ENCODE assay signal across 17 cellular contexts in genomic region chr1:16184557-16185303, GRCh38. TPM values are rescaled to one million over a fixed set of nuclear protein-coding genes. Genes with fewer than 3 reads are reported as not detected.
DNase-seq lines count a peak whose midpoint lies in the region; ATAC-seq and TF ChIP-seq lines count a peak whose summit lies in the region.
"Had no signal": no experiment of that assay in that cellular context is flagged by ENCODE, and none has a peak within 500 bp of the region (broad histone marks: within the 10 kb centered on the region; RNA-seq: fewer than 3 reads in every experiment).

No MANE protein-coding gene starts in this region.

- CTCF ChIA-PET in HEK293 (lab: Yijun Ruan, JAX) (interaction anchor here (0.7 to 15.1 kb wide), 2 partner anchors 103 to 177 kb away, joined by 7 to 427 read pairs; no protein-coding TSS in a partner anchor), RWPE1 (lab: Yijun Ruan, JAX) (interaction anchor here (0.5 to 1.7 kb wide), 4 partner anchors 103 to 698 kb away, joined by 3 to 9 read pairs (median 4); no protein-coding TSS in a partner anchor)

- H3K36me3 ChIP-seq in HEK293 (ENCODE audit: control insufficient read depth in 2 of 2, insufficient read depth in 1 of 2, low read length in 2 of 2) = no peaks in the 10 kb centered on the region
- H3K36me3 ChIP-seq: cardiac muscle cell had no signal

- no peaks in the 10 kb centered on the region for H3K27me3 ChIP-seq in foreskin keratinocyte
- H3K27me3 ChIP-seq: cardiac muscle cell had no signal

- H3K36me3 Mint-ChIP-seq in stimulated activated memory B cell treated with anti-CD40 and anti-IgM and Interleukin-4, amounts not matched to agents 10 μg/mL and 1 μg/mL and 100 μg/mL, for 72 hours = no peaks in the 10 kb centered on the region
- no peaks in the 10 kb centered on the region for H3K36me3 Mint-ChIP-seq in endothelial cell (ENCODE audit: low read depth, unreplicated experiment)

- H3K9me3 ChIP-seq in HEK293 (ENCODE audit: control insufficient read depth, insufficient read depth, low read depth, low read length) = no peaks in the 10 kb centered on the region

- POLR2A ChIA-PET in HEK293 (lab: Yijun Ruan, JAX) (no interaction called here), RWPE1 (lab: Yijun Ruan, JAX; ENCODE audit: low non-redundant PET) (interaction anchor here (0.9 to 1.4 kb wide), 2 partner anchors 11 to 39 kb away, joined by 3 to 5 read pairs; no protein-coding TSS in a partner anchor)

- no peak overlapping the region for H3K27ac Mint-ChIP-seq in stimulated activated memory B cell treated with anti-CD40 and anti-IgM and Interleukin-4, amounts not matched to agents 10 μg/mL and 1 μg/mL and 100 μg/mL, for 72 hours
- no peak overlapping the region for H3K27ac Mint-ChIP-seq in endothelial cell (ENCODE audit: unreplicated experiment)
- H3K27ac Mint-ChIP-seq: activated T-helper 1 cell treated with anti-CD3 and anti-CD28 coated beads, Interleukin-12 subunit alpha, Interleukin-12 subunit beta, Interleukin-2, Interleukin-4 antibody, amounts not matched to agents 30 ng/mL and 10 ng/mL and 1 ng/mL, durations not matched to agents 14 hours and 24 hours and 36 hours; GM23338 had no signal

- DNase-seq in RWPE1 (ENCODE audit: low spot score) (no peak), foreskin keratinocyte (peak in 1 of 2 donors; percentile 71), NCI-H748 treated with DMSO at 0.1 percent for 48 hours (lab: John Stamatoyannopoulos, UW) (no peak), endothelial cell (ENCODE audit: low spot score) (no peak), NCI-H748 (lab: John Stamatoyannopoulos, UW; ENCODE audit: unreplicated experiment) (no peak)
- DNase-seq: dorsolateral prefrontal cortex; NCI-H1092 treated with DMSO at 0.1 percent for 48 hours; retina; SHP77; stimulated activated naive CD8-positive, alpha-beta T cell treated with anti-CD3 and anti-CD28 coated beads, Interleukin-15, Interleukin-2, amounts not matched to agents 100 U/mL and 50 U/mL, for 24 hours; T-helper 2 cell had no signal

- H3K4me3 Mint-ChIP-seq in stimulated activated memory B cell treated with anti-CD40 and anti-IgM and Interleukin-4, amounts not matched to agents 10 μg/mL and 1 μg/mL and 100 μg/mL, for 72 hours = no peak overlapping the region
- no peak overlapping the region for H3K4me3 Mint-ChIP-seq in endothelial cell (ENCODE audit: unreplicated experiment)
- H3K4me3 Mint-ChIP-seq: activated T-helper 1 cell treated with anti-CD3 and anti-CD28 coated beads, Interleukin-12 subunit alpha, Interleukin-12 subunit beta, Interleukin-2, Interleukin-4 antibody, amounts not matched to agents 30 ng/mL and 10 ng/mL and 1 ng/mL, durations not matched to agents 14 hours and 24 hours and 36 hours; GM23338 had no signal

- TF ChIP-seq CTCF in HEK293 (tag by site-specific recombination; IDR thresholded peaks at IDR 0.05) (no peak), RWPE1 (conservative IDR thresholded peaks at IDR 0.05; ENCODE audit: low read depth) (no peak), foreskin keratinocyte (conservative IDR thresholded peaks at IDR 0.05) (peak; percentile 13), endothelial cell (IDR thresholded peaks at IDR 0.05; ENCODE audit: unreplicated experiment) (no peak)

- peaks cover 24% of the 10 kb centered on the region for H3K27me3 Mint-ChIP-seq in stimulated activated memory B cell treated with anti-CD40 and anti-IgM and Interleukin-4, amounts not matched to agents 10 μg/mL and 1 μg/mL and 100 μg/mL, for 72 hours
- H3K27me3 Mint-ChIP-seq in endothelial cell (ENCODE audit: unreplicated experiment) = peaks cover 5% of the 10 kb centered on the region

- H3K4me3 ChIP-seq in HEK293 (ENCODE audit: low read depth, low read length) = no peak overlapping the region
- H3K4me3 ChIP-seq: cardiac muscle cell, dorsolateral prefrontal cortex, GM23338 had no signal

- H3K4me1 ChIP-seq in HEK293 (ENCODE audit: control insufficient read depth, insufficient read depth, low read length) (no peaks in the 10 kb centered on the region), foreskin keratinocyte (peaks cover 48% of the 10 kb centered on the region)

- no peaks in the 10 kb centered on the region for H3K9me3 Mint-ChIP-seq in stimulated activated memory B cell treated with anti-CD40 and anti-IgM and Interleukin-4, amounts not matched to agents 10 μg/mL and 1 μg/mL and 100 μg/mL, for 72 hours
- H3K9me3 Mint-ChIP-seq in endothelial cell (ENCODE audit: unreplicated experiment) = no peaks in the 10 kb centered on the region
- H3K9me3 Mint-ChIP-seq: activated T-helper 1 cell treated with anti-CD3 and anti-CD28 coated beads, Interleukin-12 subunit alpha, Interleukin-12 subunit beta, Interleukin-2, Interleukin-4 antibody, amounts not matched to agents 30 ng/mL and 10 ng/mL and 1 ng/mL, durations not matched to agents 14 hours and 24 hours and 36 hours; GM23338 had no signal

- peaks cover 5% of the 10 kb centered on the region for H3K4me1 Mint-ChIP-seq in stimulated activated memory B cell treated with anti-CD40 and anti-IgM and Interleukin-4, amounts not matched to agents 10 μg/mL and 1 μg/mL and 100 μg/mL, for 72 hours
- peaks cover 17% of the 10 kb centered on the region for H3K4me1 Mint-ChIP-seq in endothelial cell (ENCODE audit: unreplicated experiment)

- no peak for ATAC-seq in foreskin keratinocyte
- ATAC-seq in stimulated activated memory B cell treated with anti-CD40 and anti-IgM and Interleukin-4, amounts not matched to agents 10 μg/mL and 1 μg/mL and 100 μg/mL, for 72 hours = peak; percentile 18
- ATAC-seq: GM23338; stimulated activated naive CD8-positive, alpha-beta T cell treated with anti-CD3 and anti-CD28 coated beads, Interleukin-15, Interleukin-2, amounts not matched to agents 100 U/mL and 50 U/mL, for 24 hours had no signal

- H3K27ac ChIP-seq in HEK293 (ENCODE audit: extremely low read depth, low read depth, low read length) (no peak overlapping the region), RWPE1 (peak overlapping the region; percentile 98), foreskin keratinocyte (no peak overlapping the region)
- H3K27ac ChIP-seq: cardiac muscle cell, dorsolateral prefrontal cortex, KMS-11 had no signal

TF ChIP-seq in HEK293, 187 proteins besides CTCF, POLR2A, EP300 and RAD21 (continues in another document):
- TF ChIP-seq ZNF621 (tag by site-specific recombination; IDR thresholded peaks at IDR 0.05) = no peak
- peak; percentile 59; the same call in 1 of the 2 replicates for TF ChIP-seq PRDM10 (tag by site-specific recombination; IDR thresholded peaks at IDR 0.05)
- 0 out of 2 replicates have a peak, but pooled peaks have one; percentile 13 for TF ChIP-seq PATZ1 (tag by site-specific recombination; IDR thresholded peaks at IDR 0.05)
- TF ChIP-seq BCL11A (tag by site-specific recombination; IDR thresholded peaks at IDR 0.05; ENCODE audit: low read depth) = no peak
- TF ChIP-seq ZNF2 (tag by site-specific recombination; IDR thresholded peaks at IDR 0.05) = no peak
- no peak for TF ChIP-seq KLF10 (tag by site-specific recombination; IDR thresholded peaks at IDR 0.05)
- TF ChIP-seq ZNF747 (tag by site-specific recombination; IDR thresholded peaks at IDR 0.05) = no peak
- TF ChIP-seq ZIC2 (tag by site-specific recombination; IDR thresholded peaks at IDR 0.05) = 0 out of 2 replicates have a peak, but pooled peaks have one; percentile 7
- TF ChIP-seq KLF1 (tag by site-specific recombination; IDR thresholded peaks at IDR 0.05) = peak; percentile 52

RNA-seq across cellular contexts. Expression of gene ARHGEF19, which starts 27.7 kb away (rescaled TPM):
- total RNA-seq in foreskin keratinocyte (10.7 and 15.3 TPM in 2 replicates), endothelial cell (ENCODE audit: unreplicated experiment) (14.0 TPM)
- polyA plus RNA-seq in foreskin keratinocyte = 11.1 and 13.9 TPM in 2 replicates

RNA-seq across cellular contexts. Expression of gene EPHA2, which starts 28.9 kb away (rescaled TPM):
- 138 and 139 TPM in 2 replicates for total RNA-seq in foreskin keratinocyte
- 70.5 and 77.6 TPM in 2 replicates for polyA plus RNA-seq in foreskin keratinocyte
- total RNA-seq in endothelial cell (ENCODE audit: unreplicated experiment) = 109 TPM
- total RNA-seq: activated T-helper 1 cell treated with anti-CD3 and anti-CD28 coated beads, Interleukin-12 subunit alpha, Interleukin-12 subunit beta, Interleukin-2, Interleukin-4 antibody, amounts not matched to agents 30 ng/mL and 10 ng/mL and 1 ng/mL, durations not matched to agents 14 hours and 24 hours and 36 hours had no signal

RNA-seq across cellular contexts. Expression of gene CPLANE2, which starts 52.3 kb away (rescaled TPM):
- total RNA-seq in foreskin keratinocyte (5.1 and 5.4 TPM in 2 replicates), endothelial cell (ENCODE audit: unreplicated experiment) (3.6 TPM)
- polyA plus RNA-seq in foreskin keratinocyte = 3.4 and 4.1 TPM in 2 replicates
